Comparison of ENCODE assay signal across 19 cellular contexts in the genomic region with DNA sequence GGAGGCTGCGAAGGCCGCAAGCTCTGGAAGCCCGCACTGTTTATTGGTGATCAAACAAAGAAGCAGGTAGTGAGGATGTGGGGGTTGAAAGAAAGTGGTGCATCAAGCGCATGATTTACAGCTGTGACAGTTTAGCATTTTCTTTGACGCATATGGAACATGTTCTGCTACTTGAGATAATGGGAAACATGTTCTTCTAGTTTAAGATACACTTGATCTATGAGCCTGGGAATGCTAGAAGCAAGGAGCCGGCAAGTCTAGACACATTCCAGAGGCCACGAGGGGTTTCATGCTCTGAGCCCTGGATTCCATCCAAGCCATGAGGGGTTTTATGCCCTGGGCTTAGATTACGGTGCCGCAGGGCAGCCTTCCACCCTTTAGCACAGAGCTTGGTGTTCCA. TPM values are rescaled to one million over a fixed set of nuclear protein-coding genes. Genes with fewer than 3 reads are reported as not detected.
"Had no signal": no experiment of that assay in that cellular context is flagged by ENCODE, and none has a peak within 500 bp of the region (broad histone marks: within the 10 kb centered on the region; RNA-seq: fewer than 3 reads in every experiment).

No MANE protein-coding gene starts in this region.

RNA-seq across cellular contexts. Expression of gene C19orf84, which starts 7.1 kb away (rescaled TPM):
- total RNA-seq: activated CD4-positive, alpha-beta memory T cell treated with anti-CD3 and anti-CD28 coated beads for 36 hours; activated naive CD8-positive, alpha-beta T cell treated with anti-CD3 and anti-CD28 coated beads, Interleukin-2, amount 10 ng/mL, durations not matched to agents 7 days and 5 days; chondrocyte; endothelial cell of umbilical vein; esophagus muscularis mucosa; heart left ventricle; left ventricle myocardium inferior; mesenteric fat pad; occipital lobe; psoas muscle; sigmoid colon; smooth muscle cell; stomach; upper lobe of right lung had no signal

RNA-seq across cellular contexts. Expression of gene LIM2, which starts 9.7 kb away (rescaled TPM):
- total RNA-seq: activated CD4-positive, alpha-beta T cell treated with anti-CD3 and anti-CD28 coated beads, Interleukin-2, amount 10 ng/mL, durations not matched to agents 24 days and 14 days; activated naive CD8-positive, alpha-beta T cell treated with anti-CD3 and anti-CD28 coated beads, Interleukin-2, amount 10 ng/mL, durations not matched to agents 7 days and 5 days; activated T-helper 1 cell treated with anti-CD3 and anti-CD28 coated beads, Interleukin-12 subunit alpha, Interleukin-12 subunit beta, Interleukin-2, Interleukin-4 antibody, amounts not matched to agents 30 ng/mL and 10 ng/mL and 1 ng/mL, durations not matched to agents 14 hours and 24 hours and 36 hours; chondrocyte; endothelial cell of umbilical vein; esophagus muscularis mucosa; heart left ventricle; left ventricle myocardium inferior; lung; mesenteric fat pad; mucosa of gallbladder; occipital lobe; psoas muscle; sigmoid colon; smooth muscle cell; stomach; thyroid gland; upper lobe of right lung had no signal

RNA-seq across cellular contexts. Expression of gene SIGLEC10, which starts 20.0 kb away (rescaled TPM):
- total RNA-seq: chondrocyte, endothelial cell of umbilical vein, smooth muscle cell had no signal

RNA-seq across cellular contexts. Expression of gene NKG7, which starts 25.0 kb away (rescaled TPM):
- total RNA-seq: chondrocyte, endothelial cell of umbilical vein, occipital lobe, smooth muscle cell had no signal

RNA-seq across cellular contexts. Expression of gene CLDND2, which starts 28.6 kb away (rescaled TPM):
- total RNA-seq: chondrocyte, esophagus muscularis mucosa, occipital lobe, sigmoid colon, smooth muscle cell, stomach, thyroid gland had no signal
